17 cellular contexts compared by ENCODE assay signal in genomic region chrX:145818522-145819075, GRCh38. TPM values are rescaled to one million over a fixed set of nuclear protein-coding genes. Genes with fewer than 3 reads are reported as not detected.
DNase-seq lines count a peak whose midpoint lies in the region; ATAC-seq and TF ChIP-seq lines count a peak whose summit lies in the region.
"Had no signal": no experiment of that assay in that cellular context is flagged by ENCODE, and none has a peak within 500 bp of the region (broad histone marks: within the 10 kb centered on the region; RNA-seq: fewer than 3 reads in every experiment).

No MANE protein-coding gene starts in this region.

- no peak overlapping the region for H3K27ac Mint-ChIP-seq in nephron
- H3K27ac Mint-ChIP-seq: activated naive CD4-positive, alpha-beta T cell treated with anti-CD3 and anti-CD28 coated beads, Interleukin-2, amount 50 U/mL, for 72 hours; IgD-negative memory B cell had no signal

- DNase-seq in NT2/D1 (ENCODE audit: low read depth, low spot score) (no peak), coronary artery (ENCODE audit: low spot score) (no peak), suprapubic skin (ENCODE audit: low spot score in 2 of 2) (no peak), mucosa of gallbladder (ENCODE audit: low spot score) (no peak)
- DNase-seq: activated CD4-positive, CD25-positive, alpha-beta regulatory T cell; activated CD8-positive, alpha-beta memory T cell treated with anti-CD3 and anti-CD28 coated beads, Interleukin-2, amount 50 U/mL, for 4 hours; SW 1271 had no signal

- H3K27me3 ChIP-seq in NT2/D1 (ENCODE audit: insufficient read depth, insufficient read length): peaks cover 65% of the 10 kb centered on the region
- peaks cover 13% of the 10 kb centered on the region for H3K27me3 ChIP-seq in suprapubic skin

- no peaks in the 10 kb centered on the region for H3K36me3 Mint-ChIP-seq in nephron (ENCODE audit: low read depth)
- H3K36me3 Mint-ChIP-seq: IgD-negative memory B cell had no signal

- TF ChIP-seq POLR2A in suprapubic skin (IDR thresholded peaks at IDR 0.05) (no peak), GM18505 (IDR thresholded peaks at IDR 0.05; ENCODE audit: borderline replicate concordance, extremely low read depth, insufficient read depth, insufficient read length) (no peak)

- H3K9me3 ChIP-seq in NT2/D1 (ENCODE audit: insufficient read depth, low read length): no peaks in the 10 kb centered on the region
- no peaks in the 10 kb centered on the region for H3K9me3 ChIP-seq in suprapubic skin

- no peak for TF ChIP-seq EP300 in suprapubic skin (IDR thresholded peaks at IDR 0.05)

- H3K27me3 Mint-ChIP-seq in nephron (ENCODE audit: low read depth): peaks cover 85% of the 10 kb centered on the region

- H3K4me1 Mint-ChIP-seq in nephron: peaks cover 16% of the 10 kb centered on the region
- H3K4me1 Mint-ChIP-seq: IgD-negative memory B cell had no signal

- H3K36me3 ChIP-seq in NT2/D1 (ENCODE audit: insufficient read depth, insufficient read length, low read length) (no peaks in the 10 kb centered on the region), suprapubic skin (no peaks in the 10 kb centered on the region)

- H3K4me1 ChIP-seq in NT2/D1 (ENCODE audit: insufficient read depth, insufficient read length): no peaks in the 10 kb centered on the region
- H3K4me1 ChIP-seq in suprapubic skin: peaks cover 4% of the 10 kb centered on the region

- H3K9me3 Mint-ChIP-seq in nephron: peaks cover 16% of the 10 kb centered on the region

- ATAC-seq in HG02970 (IDR thresholded peaks at IDR 0.05; ENCODE audit: low FRiP score, unreplicated experiment) (no peak), GM18505 (IDR thresholded peaks at IDR 0.05; ENCODE audit: unreplicated experiment) (no peak), HG02759 (IDR thresholded peaks at IDR 0.05; ENCODE audit: unreplicated experiment) (no peak)
- ATAC-seq: activated naive CD4-positive, alpha-beta T cell treated with anti-CD3 and anti-CD28 coated beads, Interleukin-2, amount 50 U/mL, for 72 hours; esophagus mucosa; GM12878 had no signal

- 46% methylated on average over 25 of the region's 31 CpGs for WGBS in suprapubic skin

- TF ChIP-seq CTCF in coronary artery (IDR thresholded peaks at IDR 0.05): no peak
- TF ChIP-seq CTCF in nephron (IDR thresholded peaks at IDR 0.05; ENCODE audit: unreplicated experiment in 3 of 3): no peak
- no peak for TF ChIP-seq CTCF in suprapubic skin (IDR thresholded peaks at IDR 0.05)

- peak overlapping the region; percentile 61 for H3K9ac ChIP-seq in NT2/D1 (ENCODE audit: insufficient read length, low read depth)

- H3K4me3 Mint-ChIP-seq in nephron: peak overlapping the region; percentile 71 to 85 (median 78)
- H3K4me3 Mint-ChIP-seq: IgD-negative memory B cell had no signal

- H3K4me3 ChIP-seq in NT2/D1 (ENCODE audit: insufficient read length, low read depth) (peak overlapping the region; percentile 36), coronary artery (peak overlapping the region; percentile 63), suprapubic skin (peak overlapping the region; percentile 53)
- H3K4me3 ChIP-seq: GM12878 had no signal

- H3K27ac ChIP-seq in coronary artery: peak overlapping the region in 1 of 2 donors; percentile 32
- no peak overlapping the region for H3K27ac ChIP-seq in suprapubic skin
- H3K27ac ChIP-seq: C4-2B had no signal

RNA-seq across cellular contexts. Expression of gene SLITRK2, which starts 1.0 kb away (rescaled TPM):
- total RNA-seq in suprapubic skin: 1 to 10 TPM in 3 of 4 donors, under 1 TPM in 1; 0.87 to 2.7 (median 1.9) TPM
- total RNA-seq in mucosa of gallbladder: 0.14 TPM
- total RNA-seq: activated naive CD4-positive, alpha-beta T cell treated with anti-CD3 and anti-CD28 coated beads, Interleukin-2, amount 50 U/mL, for 72 hours; Daoy; esophagus mucosa; GM12878 had no signal
